In the genomic region with DNA sequence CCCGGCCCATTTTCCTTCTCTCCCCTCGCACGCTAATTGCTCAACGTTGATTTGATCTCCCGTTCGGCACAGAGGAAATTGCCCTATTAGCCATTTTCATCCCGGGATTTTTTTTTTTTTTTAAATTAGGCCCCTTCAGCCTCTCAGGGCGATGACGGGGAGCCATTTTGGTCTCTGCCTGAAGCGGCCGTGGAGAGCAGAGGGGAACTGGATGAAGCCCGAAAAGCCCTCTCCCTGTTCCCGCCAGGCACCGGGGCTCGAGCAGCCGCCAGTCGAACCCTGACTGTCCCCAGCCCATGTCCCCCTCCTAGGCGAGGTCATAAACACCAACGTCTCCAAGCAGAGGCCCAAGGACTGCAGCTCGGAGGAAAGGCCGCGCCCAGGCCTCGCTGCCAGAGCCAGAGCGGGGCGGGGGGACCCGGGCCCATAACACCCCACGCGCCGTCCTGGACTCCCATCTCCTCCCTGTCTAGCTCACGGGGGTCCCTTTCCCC, we compare ENCODE assay signal across 8 cellular contexts. TPM values are rescaled to one million over a fixed set of nuclear protein-coding genes. Genes with fewer than 3 reads are reported as not detected.
A peak's percentile ranks its signal among the peaks of the same experiment; 100 is the strongest.
DNase-seq lines count a peak whose midpoint lies in the region; ATAC-seq, FAIRE-seq and TF ChIP-seq lines count a peak whose summit lies in the region.

No MANE protein-coding gene starts in this region.

- H3K9me3 ChIP-seq in A549 (no peaks in the 10 kb centered on the region), duodenal mucosa (ENCODE audit: control insufficient read depth in 1 of 2, low read length in 2 of 2) (no peaks in the 10 kb centered on the region), muscle layer of duodenum (ENCODE audit: control insufficient read depth in 1 of 2, low read length in 2 of 2) (no peaks in the 10 kb centered on the region)

- peak in 1 of 2 experiments; percentile 6; a peak in 2 of 6 replicates for ATAC-seq in A549
- peak; percentile 2 for ATAC-seq in HG03432 (IDR thresholded peaks at IDR 0.05; ENCODE audit: unreplicated experiment)
- ATAC-seq in SK-N-SH treated with all-trans-retinoic acid at 6 μM for 48 hours = no peak
- no peak for ATAC-seq in GM21360 (IDR thresholded peaks at IDR 0.05; ENCODE audit: unreplicated experiment)

- no peak overlapping the region for H3K4me3 ChIP-seq in A549
- H3K4me3 ChIP-seq in duodenal mucosa (ENCODE audit: low read depth in 1 of 2, low read length in 2 of 2) = peak overlapping the region; percentile 61 to 63
- peak overlapping the region; percentile 53 to 66 for H3K4me3 ChIP-seq in muscle layer of duodenum (ENCODE audit: low read depth in 1 of 2, low read length in 2 of 2)

- DNase-seq in A549 (ENCODE audit: low read depth in 1 of 2, low spot score in 1 of 2) (no peak), NCI-H2029 (lab: John Stamatoyannopoulos, UW) (no peak), HPDE6-E6E7 (ENCODE audit: extremely low spot score) (no peak)

- CTCF ChIA-PET in A549 (lab: Yijun Ruan, JAX) = interaction anchor here (0.6 to 11.5 kb wide), 53 partner anchors 8 to 647 kb away, joined by 3 to 214 read pairs (median 4); partner anchors contain the start of gene PRICKLE4

- no peak for TF ChIP-seq EP300 in A549 (IDR thresholded peaks at IDR 0.05)

- no peak for TF ChIP-seq CTCF in A549 (IDR thresholded peaks at IDR 0.05)

- H3K27ac ChIP-seq in A549 = peak overlapping the region in 1 of 2 experiments; percentile 34; a peak in 2 of 6 replicates
- H3K27ac ChIP-seq in duodenal mucosa (ENCODE audit: low read depth, low read length) = no peak overlapping the region
- H3K27ac ChIP-seq in muscle layer of duodenum (ENCODE audit: low read length) = no peak overlapping the region

- H3K27me3 ChIP-seq in duodenal mucosa (ENCODE audit: control insufficient read depth in 1 of 2, insufficient read depth in 2 of 2, low read length in 2 of 2) (no peaks in the 10 kb centered on the region), muscle layer of duodenum (ENCODE audit: low read depth, low read length) (no peaks in the 10 kb centered on the region)

- H3K4me1 ChIP-seq in A549 (0 out of 3 replicates have a peak, but pooled peaks cover 3% of the 10 kb centered on the region), duodenal mucosa (ENCODE audit: control insufficient read depth in 1 of 2, insufficient read depth in 2 of 2, low read length in 2 of 2) (peaks cover 8 to 10% of the 10 kb centered on the region in 2 donors), muscle layer of duodenum (ENCODE audit: control insufficient read depth in 1 of 2, insufficient read depth in 2 of 2, low read length in 2 of 2) (peaks cover 0 to 26% of the 10 kb centered on the region in 2 donors)

- peaks cover 10 to 21% of the 10 kb centered on the region in 2 donors for H3K36me3 ChIP-seq in duodenal mucosa (ENCODE audit: control insufficient read depth in 1 of 2, insufficient read depth in 2 of 2, low read length in 2 of 2)
- peaks cover 17 to 38% of the 10 kb centered on the region in 2 donors for H3K36me3 ChIP-seq in muscle layer of duodenum (ENCODE audit: control insufficient read depth in 1 of 2, insufficient read depth in 2 of 2, low read length in 2 of 2)

- H3K9ac ChIP-seq in duodenal mucosa (ENCODE audit: low read depth in 1 of 2, low read length in 2 of 2) = peak overlapping the region; percentile 51 to 63

- TF ChIP-seq RAD21 in A549 (conservative IDR thresholded peaks at IDR 0.05 in 1 of 2, IDR thresholded peaks at IDR 0.05 in 1 of 2) = no peak

- no peak for TF ChIP-seq POLR2A in A549 (IDR thresholded peaks at IDR 0.05; ENCODE audit: low read length)

- FAIRE-seq in A549 (lab: Jason Lieb, UNC) = no peak

- 0 out of 3 replicates have a peak overlapping the region, but pooled peaks have one; percentile 49 for H3K4me2 ChIP-seq in A549

- 73% methylated on average over 11 of the region's 30 CpGs for WGBS in A549 (ENCODE audit: missing lambda C conversion rate)

- POLR2A ChIA-PET in A549 (lab: Yijun Ruan, JAX) = interaction anchor here (1.2 kb wide), 1 partner anchor 80 kb away, joined by 6 read pairs; no protein-coding TSS in a partner anchor

TF ChIP-seq in A549, 52 proteins besides CTCF, POLR2A, EP300 and RAD21 (continues in another document):
- TF ChIP-seq GATA3 (IDR thresholded peaks at IDR 0.05; ENCODE audit: borderline replicate concordance) (no peak), POLR2AphosphoS2 (conservative IDR thresholded peaks at IDR 0.05; ENCODE audit: low read length) (no peak), RFX5 (IDR thresholded peaks at IDR 0.05) (no peak), MYC (IDR thresholded peaks at IDR 0.05; ENCODE audit: borderline replicate concordance, low read length) (no peak), JUNB (IDR thresholded peaks at IDR 0.05) (no peak), EHMT2 (IDR thresholded peaks at IDR 0.05; ENCODE audit: low read depth) (no peak), NPAS2 (CRISPR knock-in tag; IDR thresholded peaks at IDR 0.05; ENCODE audit: borderline replicate concordance) (no peak), CHD2 (IDR thresholded peaks at IDR 0.05; ENCODE audit: low read length, partially characterized antibody) (no peak), CBX2 (IDR thresholded peaks at IDR 0.05; ENCODE audit: borderline replicate concordance, low read depth) (no peak), EHF (CRISPR knock-in tag; IDR thresholded peaks at IDR 0.05) (no peak), NFE2L2 (conservative IDR thresholded peaks at IDR 0.05; ENCODE audit: low read length) (no peak), ATOH8 (CRISPR knock-in tag; IDR thresholded peaks at IDR 0.05; ENCODE audit: low read depth) (no peak), RCOR1 (IDR thresholded peaks at IDR 0.05; ENCODE audit: low read depth, low read length) (no peak), HOXA7 (CRISPR knock-in tag; IDR thresholded peaks at IDR 0.05) (no peak), PHF8 (IDR thresholded peaks at IDR 0.05; ENCODE audit: borderline replicate concordance, low read depth) (no peak), HOXB5 (CRISPR knock-in tag; IDR thresholded peaks at IDR 0.05) (no peak), CHD4 (IDR thresholded peaks at IDR 0.05; ENCODE audit: borderline replicate concordance) (no peak), ZSCAN20 (CRISPR knock-in tag; IDR thresholded peaks at IDR 0.05) (no peak), HOXB13 (CRISPR knock-in tag; IDR thresholded peaks at IDR 0.05; ENCODE audit: low read depth) (no peak)

TF ChIP-seq in SK-N-SH treated with all-trans-retinoic acid at 6 μM for 48 hours, 23 proteins besides CTCF, POLR2A, EP300 and RAD21:
- no peak for TF ChIP-seq ISL1 (CRISPR knock-in tag; IDR thresholded peaks at IDR 0.05)
- TF ChIP-seq, protein P1, sequence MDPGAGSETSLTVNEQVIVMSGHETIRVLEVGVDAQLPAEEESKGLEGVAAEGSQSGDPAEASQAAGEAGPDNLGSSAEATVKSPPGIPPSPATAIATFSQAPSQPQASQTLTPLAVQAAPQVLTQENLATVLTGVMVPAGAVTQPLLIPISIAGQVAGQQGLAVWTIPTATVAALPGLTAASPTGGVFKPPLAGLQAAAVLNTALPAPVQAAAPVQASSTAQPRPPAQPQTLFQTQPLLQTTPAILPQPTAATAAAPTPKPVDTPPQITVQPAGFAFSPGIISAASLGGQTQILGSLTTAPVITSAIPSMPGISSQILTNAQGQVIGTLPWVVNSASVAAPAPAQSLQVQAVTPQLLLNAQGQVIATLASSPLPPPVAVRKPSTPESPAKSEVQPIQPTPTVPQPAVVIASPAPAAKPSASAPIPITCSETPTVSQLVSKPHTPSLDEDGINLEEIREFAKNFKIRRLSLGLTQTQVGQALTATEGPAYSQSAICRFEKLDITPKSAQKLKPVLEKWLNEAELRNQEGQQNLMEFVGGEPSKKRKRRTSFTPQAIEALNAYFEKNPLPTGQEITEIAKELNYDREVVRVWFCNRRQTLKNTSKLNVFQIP (CRISPR knock-in tag; IDR thresholded peaks at IDR 0.05; ENCODE audit: borderline replicate concordance, low read depth) = no peak
- TF ChIP-seq ARNTL (CRISPR knock-in tag; IDR thresholded peaks at IDR 0.05; ENCODE audit: borderline replicate concordance, low read depth) = no peak
- TF ChIP-seq ZC3H10 (CRISPR knock-in tag; IDR thresholded peaks at IDR 0.05) = no peak
- TF ChIP-seq ZFP30 (CRISPR knock-in tag; IDR thresholded peaks at IDR 0.05) = no peak
- TF ChIP-seq TOX (CRISPR knock-in tag; IDR thresholded peaks at IDR 0.05; ENCODE audit: borderline replicate concordance) = no peak
- TF ChIP-seq CREB5 (CRISPR knock-in tag; IDR thresholded peaks at IDR 0.05; ENCODE audit: low read depth) = no peak
- TF ChIP-seq ZNF565 (CRISPR knock-in tag; conservative IDR thresholded peaks at IDR 0.05; ENCODE audit: low read depth) = no peak
- TF ChIP-seq PPARA (CRISPR knock-in tag; IDR thresholded peaks at IDR 0.05; ENCODE audit: borderline replicate concordance) = no peak
- no peak for TF ChIP-seq GLIS3 (CRISPR knock-in tag; IDR thresholded peaks at IDR 0.05)

RNA-seq across cellular contexts. Expression of gene MDFI, which starts 44.7 kb away (rescaled TPM):
- polyA plus RNA-seq in A549 (2011; rRNA removed) (0.06 and 0.26 TPM in 2 replicates), A549 (2017; fragmentation: RNase III; extraction: RNeasy Plus Mini Kit Qiagen cat#74134 plus additional on column Dnase treatment) (0.21 to 0.30 TPM (median 0.28 TPM) in 3 replicates)
- 0.29 and 0.48 TPM in 2 replicates for polyA plus RNA-seq in A549 (2012; cell fraction: cytosol; rRNA removed)
- polyA plus RNA-seq in A549 (2012; cell fraction: nucleus; rRNA removed) = 0.70 and 0.84 TPM in 2 replicates
- 0.50 and 0.88 TPM in 2 replicates for polyA minus RNA-seq in A549 (2011; rRNA and poly(A)+ RNA removed)

RNA-seq across cellular contexts. Expression of gene TFEB, which starts 52.4 kb away (rescaled TPM):
- 2.9 and 3.1 TPM in 2 replicates for polyA plus RNA-seq in A549 (2011; rRNA removed)
- 2.8 and 5.0 TPM in 2 replicates for polyA plus RNA-seq in A549 (2012; cell fraction: cytosol; rRNA removed)
- 5.0 and 7.6 TPM in 2 replicates for polyA plus RNA-seq in A549 (2012; cell fraction: nucleus; rRNA removed)
- polyA plus RNA-seq in A549 (2017; fragmentation: RNase III; extraction: RNeasy Plus Mini Kit Qiagen cat#74134 plus additional on column Dnase treatment) = 4.3 to 6.1 TPM (median 4.5 TPM) in 3 replicates
- 5.3 and 9.9 TPM in 2 replicates for polyA minus RNA-seq in A549 (2011; rRNA and poly(A)+ RNA removed)
